In the genomic region with DNA sequence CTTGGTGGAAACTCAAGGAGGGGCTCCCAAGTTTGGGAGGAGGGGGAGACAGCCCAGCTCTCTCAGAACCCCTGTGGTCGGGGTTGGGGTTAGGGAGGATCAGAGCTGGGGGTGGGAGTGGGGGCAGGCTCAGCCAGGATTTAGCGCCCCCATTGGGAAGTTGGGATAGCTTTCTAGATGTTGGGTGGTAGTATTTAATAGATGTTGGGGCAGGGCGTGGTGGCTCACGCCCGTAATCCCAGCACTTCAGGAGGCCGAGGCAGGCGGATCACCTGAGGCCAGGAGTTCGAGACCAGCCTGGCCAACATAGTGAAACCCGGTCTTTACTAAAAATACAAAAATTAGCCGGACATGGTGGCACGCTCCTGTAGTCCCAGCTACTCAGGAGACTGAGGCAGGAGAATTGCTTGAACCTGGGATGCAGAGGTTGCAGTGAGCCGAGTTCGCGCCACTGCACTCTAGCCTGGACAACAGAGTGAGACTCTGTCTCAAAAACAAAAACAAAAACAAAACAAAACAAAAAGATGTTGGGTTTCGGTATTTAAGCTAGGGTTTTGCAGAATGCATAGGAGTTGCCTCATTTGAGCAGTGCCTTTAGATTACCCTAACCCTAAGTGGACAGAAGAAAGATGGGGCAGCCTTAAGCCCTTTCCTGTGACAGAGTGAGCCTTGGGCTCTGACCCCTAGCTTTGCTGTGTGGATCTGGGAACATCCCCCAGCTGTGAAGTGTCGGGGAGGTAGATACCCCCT, we compare ENCODE assay signal across 7 cellular contexts. TPM values are rescaled to one million over a fixed set of nuclear protein-coding genes. Genes with fewer than 3 reads are reported as not detected.
DNase-seq lines count a peak whose midpoint lies in the region; ATAC-seq and TF ChIP-seq lines count a peak whose summit lies in the region.
"Not testable (repeated sequence)": the region's sequence is repeated elsewhere in the genome, so short reads cannot be mapped to it uniquely, and the experiment has no call there.

No MANE protein-coding gene starts in this region.

- H3K36me3 Mint-ChIP-seq in activated B cell treated with CpG ODN at 0.5 μM for 24 hours (ENCODE audit: low read depth), result not testable (repeated sequence)

- DNase-seq in GM10266 (ENCODE audit: extremely low spot score); activated B cell treated with CpG ODN at 0.5 μM for 24 hours; brain microvascular endothelial cell; skeletal muscle cell (ENCODE audit: low read depth): not testable (repeated sequence)
- DNase-seq in NCI-H69 (lab: John Stamatoyannopoulos, UW), result peak; percentile 72
- DNase-seq in foreskin fibroblast, result peak in 1 of 2 donors; percentile 36

- not testable (repeated sequence) for H3K27me3 Mint-ChIP-seq in activated B cell treated with CpG ODN at 0.5 μM for 24 hours

- intact Hi-C loops in activated B cell treated with CpG ODN at 0.5 μM for 24 hours (cut with micrococcal nuclease), result not testable (repeated sequence)

- not testable (repeated sequence) for H3K27ac ChIP-seq in brain microvascular endothelial cell
- H3K27ac ChIP-seq in mesodermal cell (ENCODE audit: low read depth, low read length, severe bottlenecking), result peak overlapping the region; percentile 73

- not testable (repeated sequence) for H3K27me3 ChIP-seq in brain microvascular endothelial cell (replicated peaks)

- CTCF ChIA-PET in activated B cell treated with CpG ODN at 0.5 μM for 24 hours (lab: Charles Lee), result interaction anchor here (2.0 kb wide), 1 partner anchor 75 kb away, joined by 7 read pairs; no protein-coding TSS in a partner anchor

- H3K36me3 ChIP-seq in brain microvascular endothelial cell (replicated peaks); mesodermal cell (ENCODE audit: control insufficient read depth, insufficient read depth, low read length): not testable (repeated sequence)

- POLR2A ChIA-PET in activated B cell treated with CpG ODN at 0.5 μM for 24 hours (lab: Charles Lee), result interaction anchor here (0.6 to 3.2 kb wide), 14 partner anchors 8 to 725 kb away, joined by 3 to 28 read pairs (median 7); a partner anchor contains a TSS

- not testable (repeated sequence) for H3K27ac Mint-ChIP-seq in activated B cell treated with CpG ODN at 0.5 μM for 24 hours

- H3K4me3 ChIP-seq in brain microvascular endothelial cell (ENCODE audit: low read depth, low read length), result peak overlapping the region; percentile 57
- H3K4me3 ChIP-seq in foreskin fibroblast (ENCODE audit: low read depth in 1 of 2, low read length in 2 of 2), result peak overlapping the region; percentile 53 to 70
- peak overlapping the region; percentile 61 for H3K4me3 ChIP-seq in mesodermal cell (ENCODE audit: extremely low read depth, insufficient read depth, low read length, poor library complexity, severe bottlenecking)
- peak overlapping the region; percentile 59 for H3K4me3 ChIP-seq in skeletal muscle cell (ENCODE audit: low read depth, low read length)

- in situ Hi-C loops in brain microvascular endothelial cell (cut with HindIII; ENCODE audit: low pct_ligation_motif_present, low sequenced_read_pairs), result not testable (repeated sequence)

- peak overlapping the region; percentile 90 for H3K4me3 Mint-ChIP-seq in activated B cell treated with CpG ODN at 0.5 μM for 24 hours

- TF ChIP-seq CTCF in GM10266 (IDR thresholded peaks at IDR 0.05; ENCODE audit: control insufficient read depth, insufficient read depth, low read depth, missing control alignments), result peak; percentile 14
- not testable (repeated sequence) for TF ChIP-seq CTCF in activated B cell treated with CpG ODN at 0.5 μM for 24 hours (IDR thresholded peaks at IDR 0.05)
- peak; percentile 52 for TF ChIP-seq CTCF in brain microvascular endothelial cell (IDR thresholded peaks at IDR 0.05; ENCODE audit: low read depth, low read length, missing control alignments)
- peak; percentile 19 for TF ChIP-seq CTCF in foreskin fibroblast (IDR thresholded peaks at IDR 0.05; ENCODE audit: low read depth, low read length)

- H3K9me3 Mint-ChIP-seq in activated B cell treated with CpG ODN at 0.5 μM for 24 hours, result not testable (repeated sequence)

- peaks cover 19% of the 10 kb centered on the region for H3K4me1 Mint-ChIP-seq in activated B cell treated with CpG ODN at 0.5 μM for 24 hours

- peaks cover 16% of the 10 kb centered on the region for H3K4me1 ChIP-seq in mesodermal cell (ENCODE audit: control insufficient read depth, insufficient read depth, low read length, poor library complexity, severe bottlenecking)

- WGBS in mesodermal cell (ENCODE audit: insufficient coverage in 2 of 2), 2 experiments, result 38 to 41% methylated on average over 11 to 13 of the region's 16 CpGs

- H3K9me3 ChIP-seq in mesodermal cell (ENCODE audit: control insufficient read depth, low read length), result not testable (repeated sequence)

- ATAC-seq in activated B cell treated with CpG ODN at 0.5 μM for 24 hours (ENCODE audit: low read depth), result not testable (repeated sequence)

RNA-seq across cellular contexts. Expression of a gene that starts 7.9 kb away (rescaled TPM):
- 0.58 and 0.66 TPM in 2 replicates for total RNA-seq in activated B cell treated with CpG ODN at 0.5 μM for 24 hours
- 3.1 TPM for polyA plus RNA-seq in mesodermal cell (2013, experiment 1 of 2)
- polyA plus RNA-seq in mesodermal cell (2013, experiment 2 of 2), result 4.2 TPM

RNA-seq across cellular contexts. Expression of a gene that starts 25.3 kb away (rescaled TPM):
- total RNA-seq in activated B cell treated with CpG ODN at 0.5 μM for 24 hours, result 323 TPM in 2 replicates
- 258 TPM for polyA plus RNA-seq in mesodermal cell (2013, experiment 1 of 2)
- 274 TPM for polyA plus RNA-seq in mesodermal cell (2013, experiment 2 of 2)

RNA-seq across cellular contexts. Expression of a gene that starts 57.2 kb away (rescaled TPM):
- total RNA-seq in activated B cell treated with CpG ODN at 0.5 μM for 24 hours, result 3.1 and 3.9 TPM in 2 replicates
- 23.3 TPM for polyA plus RNA-seq in mesodermal cell (2013, experiment 1 of 2)
- polyA plus RNA-seq in mesodermal cell (2013, experiment 2 of 2), result 19.4 TPM

RNA-seq across cellular contexts. Expression of a gene that starts 59.6 kb away (rescaled TPM):
- total RNA-seq in activated B cell treated with CpG ODN at 0.5 μM for 24 hours, result 0.42 and 0.93 TPM in 2 replicates
- 3.5 TPM for polyA plus RNA-seq in mesodermal cell (2013, experiment 1 of 2)
- polyA plus RNA-seq in mesodermal cell (2013, experiment 2 of 2), result 2.6 TPM
